In the genomic region with DNA sequence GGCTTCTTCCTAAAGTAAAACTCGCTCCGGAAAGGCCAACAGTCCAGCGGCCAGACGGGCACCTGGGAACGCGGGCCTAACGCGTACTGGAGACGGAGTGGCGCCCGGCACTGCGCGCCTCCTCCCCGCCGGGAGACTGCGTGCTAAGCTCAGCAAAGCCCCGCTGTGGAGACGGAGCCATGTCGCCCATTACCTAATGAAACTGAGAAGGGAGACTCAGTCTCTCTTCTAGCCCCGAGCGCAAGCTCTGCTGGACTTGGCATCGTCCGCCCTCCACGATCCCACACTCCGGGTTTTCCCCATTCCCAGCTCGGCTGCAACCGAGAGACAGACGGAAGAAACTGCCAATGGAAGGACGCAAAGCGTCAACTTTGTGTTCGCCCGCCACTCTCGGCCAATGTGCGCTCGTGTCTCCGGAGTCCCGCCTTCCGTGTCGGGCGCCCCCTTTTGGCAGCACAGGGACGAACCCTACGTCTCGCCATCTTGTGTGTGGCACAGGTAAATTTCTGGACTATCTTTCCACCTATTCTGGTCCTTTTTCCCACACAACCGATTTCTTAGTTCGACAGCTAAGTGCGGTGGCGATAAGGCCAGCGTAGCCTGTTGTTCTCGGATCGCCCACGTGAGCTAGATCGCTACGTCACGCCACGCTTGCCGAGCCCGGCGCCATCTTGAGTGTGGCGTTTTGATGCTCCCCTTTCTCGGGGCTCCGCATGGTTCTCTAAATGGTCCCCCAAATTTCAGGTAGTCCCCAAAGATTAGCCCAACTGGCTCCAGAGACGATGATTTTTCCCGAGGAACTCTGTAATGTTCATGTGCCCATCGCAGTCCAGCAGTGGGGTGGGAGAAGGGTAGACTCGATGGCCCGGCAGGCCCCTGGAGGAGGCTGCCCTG, we compare ENCODE assay signal across 1 cellular context.
A peak's percentile ranks its signal among the peaks of the same experiment; 100 is the strongest.
TF ChIP-seq lines count a peak whose summit lies in the region.

No MANE protein-coding gene starts in this region.

TF ChIP-seq in K562, 482 proteins besides CTCF, POLR2A, EP300 and RAD21 (continued from another document and continues in another):
- TF ChIP-seq, protein P1, sequence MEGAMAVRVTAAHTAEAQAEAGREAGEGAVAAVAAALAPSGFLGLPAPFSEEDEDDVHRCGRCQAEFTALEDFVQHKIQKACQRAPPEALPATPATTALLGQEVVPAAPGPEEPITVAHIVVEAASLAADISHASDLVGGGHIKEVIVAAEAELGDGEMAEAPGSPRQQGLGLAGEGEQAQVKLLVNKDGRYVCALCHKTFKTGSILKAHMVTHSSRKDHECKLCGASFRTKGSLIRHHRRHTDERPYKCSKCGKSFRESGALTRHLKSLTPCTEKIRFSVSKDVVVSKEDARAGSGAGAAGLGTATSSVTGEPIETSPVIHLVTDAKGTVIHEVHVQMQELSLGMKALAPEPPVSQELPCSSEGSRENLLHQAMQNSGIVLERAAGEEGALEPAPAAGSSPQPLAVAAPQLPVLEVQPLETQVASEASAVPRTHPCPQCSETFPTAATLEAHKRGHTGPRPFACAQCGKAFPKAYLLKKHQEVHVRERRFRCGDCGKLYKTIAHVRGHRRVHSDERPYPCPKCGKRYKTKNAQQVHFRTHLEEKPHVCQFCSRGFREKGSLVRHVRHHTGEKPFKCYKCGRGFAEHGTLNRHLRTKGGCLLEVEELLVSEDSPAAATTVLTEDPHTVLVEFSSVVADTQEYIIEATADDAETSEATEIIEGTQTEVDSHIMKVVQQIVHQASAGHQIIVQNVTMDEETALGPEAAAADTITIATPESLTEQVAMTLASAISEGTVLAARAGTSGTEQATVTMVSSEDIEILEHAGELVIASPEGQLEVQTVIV (CRISPR knock-in tag; IDR thresholded peaks at IDR 0.05; ENCODE audit: borderline replicate concordance): no peak
- TF ChIP-seq, protein P2, sequence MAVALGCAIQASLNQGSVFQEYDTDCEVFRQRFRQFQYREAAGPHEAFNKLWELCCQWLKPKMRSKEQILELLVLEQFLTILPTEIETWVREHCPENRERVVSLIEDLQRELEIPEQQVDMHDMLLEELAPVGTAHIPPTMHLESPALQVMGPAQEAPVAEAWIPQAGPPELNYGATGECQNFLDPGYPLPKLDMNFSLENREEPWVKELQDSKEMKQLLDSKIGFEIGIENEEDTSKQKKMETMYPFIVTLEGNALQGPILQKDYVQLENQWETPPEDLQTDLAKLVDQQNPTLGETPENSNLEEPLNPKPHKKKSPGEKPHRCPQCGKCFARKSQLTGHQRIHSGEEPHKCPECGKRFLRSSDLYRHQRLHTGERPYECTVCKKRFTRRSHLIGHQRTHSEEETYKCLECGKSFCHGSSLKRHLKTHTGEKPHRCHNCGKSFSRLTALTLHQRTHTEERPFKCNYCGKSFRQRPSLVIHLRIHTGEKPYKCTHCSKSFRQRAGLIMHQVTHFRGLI (CRISPR knock-in tag; IDR thresholded peaks at IDR 0.05): no peak
- no peak for TF ChIP-seq LEF1 (IDR thresholded peaks at IDR 0.05)
- TF ChIP-seq BHLHE40 (IDR thresholded peaks at IDR 0.05; ENCODE audit: low read length): 0 out of 2 replicates have a peak, but pooled peaks have one; percentile 22
- peak; percentile 55; the same call in 1 of the 2 replicates for TF ChIP-seq ESRRA (IDR thresholded peaks at IDR 0.05; ENCODE audit: borderline replicate concordance, low read depth)
- no peak for TF ChIP-seq ZFP36 (IDR thresholded peaks at IDR 0.05; ENCODE audit: low read depth, low read length, partially characterized antibody)
- peak; percentile 81 for TF ChIP-seq RBFOX2 (IDR thresholded peaks at IDR 0.05; ENCODE audit: low read depth, low read length)
- TF ChIP-seq FOXK2 (conservative IDR thresholded peaks at IDR 0.05 in 1 of 2, IDR thresholded peaks at IDR 0.05 in 1 of 2; ENCODE audit: low read depth in 2 of 2): no peak
- TF ChIP-seq, protein P3, sequence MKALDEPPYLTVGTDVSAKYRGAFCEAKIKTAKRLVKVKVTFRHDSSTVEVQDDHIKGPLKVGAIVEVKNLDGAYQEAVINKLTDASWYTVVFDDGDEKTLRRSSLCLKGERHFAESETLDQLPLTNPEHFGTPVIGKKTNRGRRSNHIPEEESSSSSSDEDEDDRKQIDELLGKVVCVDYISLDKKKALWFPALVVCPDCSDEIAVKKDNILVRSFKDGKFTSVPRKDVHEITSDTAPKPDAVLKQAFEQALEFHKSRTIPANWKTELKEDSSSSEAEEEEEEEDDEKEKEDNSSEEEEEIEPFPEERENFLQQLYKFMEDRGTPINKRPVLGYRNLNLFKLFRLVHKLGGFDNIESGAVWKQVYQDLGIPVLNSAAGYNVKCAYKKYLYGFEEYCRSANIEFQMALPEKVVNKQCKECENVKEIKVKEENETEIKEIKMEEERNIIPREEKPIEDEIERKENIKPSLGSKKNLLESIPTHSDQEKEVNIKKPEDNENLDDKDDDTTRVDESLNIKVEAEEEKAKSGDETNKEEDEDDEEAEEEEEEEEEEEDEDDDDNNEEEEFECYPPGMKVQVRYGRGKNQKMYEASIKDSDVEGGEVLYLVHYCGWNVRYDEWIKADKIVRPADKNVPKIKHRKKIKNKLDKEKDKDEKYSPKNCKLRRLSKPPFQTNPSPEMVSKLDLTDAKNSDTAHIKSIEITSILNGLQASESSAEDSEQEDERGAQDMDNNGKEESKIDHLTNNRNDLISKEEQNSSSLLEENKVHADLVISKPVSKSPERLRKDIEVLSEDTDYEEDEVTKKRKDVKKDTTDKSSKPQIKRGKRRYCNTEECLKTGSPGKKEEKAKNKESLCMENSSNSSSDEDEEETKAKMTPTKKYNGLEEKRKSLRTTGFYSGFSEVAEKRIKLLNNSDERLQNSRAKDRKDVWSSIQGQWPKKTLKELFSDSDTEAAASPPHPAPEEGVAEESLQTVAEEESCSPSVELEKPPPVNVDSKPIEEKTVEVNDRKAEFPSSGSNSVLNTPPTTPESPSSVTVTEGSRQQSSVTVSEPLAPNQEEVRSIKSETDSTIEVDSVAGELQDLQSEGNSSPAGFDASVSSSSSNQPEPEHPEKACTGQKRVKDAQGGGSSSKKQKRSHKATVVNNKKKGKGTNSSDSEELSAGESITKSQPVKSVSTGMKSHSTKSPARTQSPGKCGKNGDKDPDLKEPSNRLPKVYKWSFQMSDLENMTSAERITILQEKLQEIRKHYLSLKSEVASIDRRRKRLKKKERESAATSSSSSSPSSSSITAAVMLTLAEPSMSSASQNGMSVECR (CRISPR knock-in tag; IDR thresholded peaks at IDR 0.05): no peak
- no peak for TF ChIP-seq ZNF324 (CRISPR knock-in tag; IDR thresholded peaks at IDR 0.05)
- TF ChIP-seq ZNF217 (CRISPR knock-in tag; IDR thresholded peaks at IDR 0.05): no peak
- TF ChIP-seq JUN (IDR thresholded peaks at IDR 0.05; ENCODE audit: borderline replicate concordance, low read depth, low read length): no peak; the same call in 1 of the 2 replicates
- TF ChIP-seq JUN (CRISPR knock-in tag; IDR thresholded peaks at IDR 0.05; ENCODE audit: borderline replicate concordance): 0 out of 2 replicates have a peak, but pooled peaks have one; percentile 67
- TF ChIP-seq GABPB1 (CRISPR knock-in tag; IDR thresholded peaks at IDR 0.05): peak; percentile 81
- TF ChIP-seq GTF2A2 (tag; IDR thresholded peaks at IDR 0.05): peak; percentile 81; the same call in 1 of the 2 replicates
- TF ChIP-seq ZNF384 (IDR thresholded peaks at IDR 0.05; ENCODE audit: low read depth, low read length): no peak
- TF ChIP-seq, protein P4, sequence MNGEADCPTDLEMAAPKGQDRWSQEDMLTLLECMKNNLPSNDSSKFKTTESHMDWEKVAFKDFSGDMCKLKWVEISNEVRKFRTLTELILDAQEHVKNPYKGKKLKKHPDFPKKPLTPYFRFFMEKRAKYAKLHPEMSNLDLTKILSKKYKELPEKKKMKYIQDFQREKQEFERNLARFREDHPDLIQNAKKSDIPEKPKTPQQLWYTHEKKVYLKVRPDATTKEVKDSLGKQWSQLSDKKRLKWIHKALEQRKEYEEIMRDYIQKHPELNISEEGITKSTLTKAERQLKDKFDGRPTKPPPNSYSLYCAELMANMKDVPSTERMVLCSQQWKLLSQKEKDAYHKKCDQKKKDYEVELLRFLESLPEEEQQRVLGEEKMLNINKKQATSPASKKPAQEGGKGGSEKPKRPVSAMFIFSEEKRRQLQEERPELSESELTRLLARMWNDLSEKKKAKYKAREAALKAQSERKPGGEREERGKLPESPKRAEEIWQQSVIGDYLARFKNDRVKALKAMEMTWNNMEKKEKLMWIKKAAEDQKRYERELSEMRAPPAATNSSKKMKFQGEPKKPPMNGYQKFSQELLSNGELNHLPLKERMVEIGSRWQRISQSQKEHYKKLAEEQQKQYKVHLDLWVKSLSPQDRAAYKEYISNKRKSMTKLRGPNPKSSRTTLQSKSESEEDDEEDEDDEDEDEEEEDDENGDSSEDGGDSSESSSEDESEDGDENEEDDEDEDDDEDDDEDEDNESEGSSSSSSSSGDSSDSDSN (IDR thresholded peaks at IDR 0.05; ENCODE audit: borderline replicate concordance in 1 of 2, low read depth in 2 of 2, low read length in 2 of 2): no peak
- no peak for TF ChIP-seq FUS (optimal IDR thresholded peaks at IDR 0.05; ENCODE audit: low read depth, low read length)
- TF ChIP-seq, protein P5, sequence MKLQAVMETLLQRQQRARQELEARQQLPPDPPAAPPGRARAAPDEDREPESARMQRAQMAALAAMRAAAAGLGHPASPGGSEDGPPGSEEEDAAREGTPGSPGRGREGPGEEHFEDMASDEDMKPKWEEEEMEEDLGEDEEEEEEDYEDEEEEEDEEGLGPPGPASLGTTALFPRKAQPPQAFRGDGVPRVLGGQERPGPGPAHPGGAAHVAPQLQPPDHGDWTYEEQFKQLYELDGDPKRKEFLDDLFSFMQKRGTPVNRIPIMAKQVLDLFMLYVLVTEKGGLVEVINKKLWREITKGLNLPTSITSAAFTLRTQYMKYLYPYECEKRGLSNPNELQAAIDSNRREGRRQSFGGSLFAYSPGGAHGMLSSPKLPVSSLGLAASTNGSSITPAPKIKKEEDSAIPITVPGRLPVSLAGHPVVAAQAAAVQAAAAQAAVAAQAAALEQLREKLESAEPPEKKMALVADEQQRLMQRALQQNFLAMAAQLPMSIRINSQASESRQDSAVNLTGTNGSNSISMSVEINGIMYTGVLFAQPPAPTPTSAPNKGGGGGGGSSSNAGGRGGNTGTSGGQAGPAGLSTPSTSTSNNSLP (IDR thresholded peaks at IDR 0.05; ENCODE audit: borderline replicate concordance, low read depth, low read length): no peak
- no peak for TF ChIP-seq NR4A1 (CRISPR knock-in tag; IDR thresholded peaks at IDR 0.05)
- peak; percentile 78; the same call in 1 of the 2 replicates for TF ChIP-seq NR4A1 (tag; IDR thresholded peaks at IDR 0.05)
- TF ChIP-seq, protein P6, sequence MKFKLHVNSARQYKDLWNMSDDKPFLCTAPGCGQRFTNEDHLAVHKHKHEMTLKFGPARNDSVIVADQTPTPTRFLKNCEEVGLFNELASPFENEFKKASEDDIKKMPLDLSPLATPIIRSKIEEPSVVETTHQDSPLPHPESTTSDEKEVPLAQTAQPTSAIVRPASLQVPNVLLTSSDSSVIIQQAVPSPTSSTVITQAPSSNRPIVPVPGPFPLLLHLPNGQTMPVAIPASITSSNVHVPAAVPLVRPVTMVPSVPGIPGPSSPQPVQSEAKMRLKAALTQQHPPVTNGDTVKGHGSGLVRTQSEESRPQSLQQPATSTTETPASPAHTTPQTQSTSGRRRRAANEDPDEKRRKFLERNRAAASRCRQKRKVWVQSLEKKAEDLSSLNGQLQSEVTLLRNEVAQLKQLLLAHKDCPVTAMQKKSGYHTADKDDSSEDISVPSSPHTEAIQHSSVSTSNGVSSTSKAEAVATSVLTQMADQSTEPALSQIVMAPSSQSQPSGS (CRISPR knock-in tag; IDR thresholded peaks at IDR 0.05): no peak
- TF ChIP-seq TSC22D4 (tag; IDR thresholded peaks at IDR 0.05): no peak
- peak; percentile 79 for TF ChIP-seq RBM25 (IDR thresholded peaks at IDR 0.05; ENCODE audit: low read depth, low read length, severe bottlenecking)
- TF ChIP-seq, protein P7, sequence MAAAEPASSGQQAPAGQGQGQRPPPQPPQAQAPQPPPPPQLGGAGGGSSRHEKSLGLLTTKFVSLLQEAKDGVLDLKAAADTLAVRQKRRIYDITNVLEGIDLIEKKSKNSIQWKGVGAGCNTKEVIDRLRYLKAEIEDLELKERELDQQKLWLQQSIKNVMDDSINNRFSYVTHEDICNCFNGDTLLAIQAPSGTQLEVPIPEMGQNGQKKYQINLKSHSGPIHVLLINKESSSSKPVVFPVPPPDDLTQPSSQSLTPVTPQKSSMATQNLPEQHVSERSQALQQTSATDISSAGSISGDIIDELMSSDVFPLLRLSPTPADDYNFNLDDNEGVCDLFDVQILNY (CRISPR knock-in tag; IDR thresholded peaks at IDR 0.05): no peak
- TF ChIP-seq JUND (IDR thresholded peaks at IDR 0.05; ENCODE audit: borderline replicate concordance, low read depth, low read length): no peak; the same call in none of the 2 replicates
- peak; percentile 58; the same call in 2 of the 3 replicates for TF ChIP-seq JUND (tag; IDR thresholded peaks at IDR 0.05; ENCODE audit: borderline replicate concordance, low read depth, low read length)
- TF ChIP-seq, protein P8, sequence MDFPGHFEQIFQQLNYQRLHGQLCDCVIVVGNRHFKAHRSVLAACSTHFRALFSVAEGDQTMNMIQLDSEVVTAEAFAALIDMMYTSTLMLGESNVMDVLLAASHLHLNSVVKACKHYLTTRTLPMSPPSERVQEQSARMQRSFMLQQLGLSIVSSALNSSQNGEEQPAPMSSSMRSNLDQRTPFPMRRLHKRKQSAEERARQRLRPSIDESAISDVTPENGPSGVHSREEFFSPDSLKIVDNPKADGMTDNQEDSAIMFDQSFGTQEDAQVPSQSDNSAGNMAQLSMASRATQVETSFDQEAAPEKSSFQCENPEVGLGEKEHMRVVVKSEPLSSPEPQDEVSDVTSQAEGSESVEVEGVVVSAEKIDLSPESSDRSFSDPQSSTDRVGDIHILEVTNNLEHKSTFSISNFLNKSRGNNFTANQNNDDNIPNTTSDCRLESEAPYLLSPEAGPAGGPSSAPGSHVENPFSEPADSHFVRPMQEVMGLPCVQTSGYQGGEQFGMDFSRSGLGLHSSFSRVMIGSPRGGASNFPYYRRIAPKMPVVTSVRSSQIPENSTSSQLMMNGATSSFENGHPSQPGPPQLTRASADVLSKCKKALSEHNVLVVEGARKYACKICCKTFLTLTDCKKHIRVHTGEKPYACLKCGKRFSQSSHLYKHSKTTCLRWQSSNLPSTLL (IDR thresholded peaks at IDR 0.05): no peak
- peak in 1 of 2 experiments; percentile 92; a peak in 2 of 4 replicates for TF ChIP-seq ARNT (IDR thresholded peaks at IDR 0.05)
- TF ChIP-seq, protein P9, sequence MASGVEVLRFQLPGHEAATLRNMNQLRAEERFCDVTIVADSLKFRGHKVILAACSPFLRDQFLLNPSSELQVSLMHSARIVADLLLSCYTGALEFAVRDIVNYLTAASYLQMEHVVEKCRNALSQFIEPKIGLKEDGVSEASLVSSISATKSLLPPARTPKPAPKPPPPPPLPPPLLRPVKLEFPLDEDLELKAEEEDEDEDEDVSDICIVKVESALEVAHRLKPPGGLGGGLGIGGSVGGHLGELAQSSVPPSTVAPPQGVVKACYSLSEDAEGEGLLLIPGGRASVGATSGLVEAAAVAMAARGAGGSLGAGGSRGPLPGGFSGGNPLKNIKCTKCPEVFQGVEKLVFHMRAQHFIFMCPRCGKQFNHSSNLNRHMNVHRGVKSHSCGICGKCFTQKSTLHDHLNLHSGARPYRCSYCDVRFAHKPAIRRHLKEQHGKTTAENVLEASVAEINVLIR (CRISPR knock-in tag; IDR thresholded peaks at IDR 0.05): peak; percentile 31; the same call in 1 of the 2 replicates
- no peak for TF ChIP-seq ESRRB (CRISPR knock-in tag; IDR thresholded peaks at IDR 0.05; ENCODE audit: borderline replicate concordance)
- no peak for TF ChIP-seq PPARD (CRISPR knock-in tag; IDR thresholded peaks at IDR 0.05)
